In the genomic region with DNA sequence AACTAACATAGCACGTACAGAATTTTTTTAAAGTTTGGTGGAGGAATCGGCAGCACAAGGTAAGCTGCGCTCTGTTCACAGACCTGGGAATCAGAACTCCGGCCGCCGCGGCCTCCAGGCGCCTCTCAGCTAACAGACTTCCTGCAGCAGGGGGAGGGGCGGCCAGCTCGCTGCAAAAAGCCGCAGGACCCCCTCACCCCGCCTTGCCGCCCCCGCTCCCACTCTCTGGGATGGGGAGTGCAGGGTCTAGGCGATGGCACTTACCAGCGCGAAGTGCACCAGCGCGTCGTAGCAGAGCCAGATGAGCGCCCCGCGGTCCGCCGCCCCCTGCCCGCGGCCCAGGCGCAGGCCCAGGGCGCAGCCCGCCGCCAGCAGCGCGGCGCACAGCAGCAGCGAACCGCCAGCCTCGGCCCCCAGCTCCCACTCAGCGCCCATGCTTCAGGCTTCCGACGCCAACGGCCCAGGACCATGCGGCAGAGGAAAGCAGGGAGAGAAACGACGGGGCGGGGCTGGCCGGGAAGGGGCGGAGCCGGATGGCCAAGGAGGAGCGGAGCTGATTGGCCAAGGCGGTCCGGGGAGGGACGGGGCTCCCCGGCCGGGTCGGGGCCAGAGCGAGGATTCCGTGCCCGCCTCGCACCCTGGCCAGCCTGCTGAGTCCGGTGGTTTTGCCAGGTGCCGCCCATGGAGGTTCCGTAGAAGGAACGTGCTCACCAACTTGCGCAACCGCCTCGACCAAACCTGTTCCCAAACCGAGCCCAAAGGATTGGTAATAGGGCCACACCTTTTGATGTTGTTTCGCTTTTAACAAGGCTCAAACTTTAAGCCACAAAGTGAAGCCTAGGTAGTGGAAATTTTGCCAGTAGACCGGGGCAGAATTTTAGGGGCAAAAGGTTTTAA, we compare ENCODE assay signal across 8 cellular contexts. TPM values are rescaled to one million over a fixed set of nuclear protein-coding genes. Genes with fewer than 3 reads are reported as not detected.
DNase-seq lines count a peak whose midpoint lies in the region; ATAC-seq and TF ChIP-seq lines count a peak whose summit lies in the region.

A gene (minus strand): TSS at position 497 of the 897 bp plus-strand sequence. CDS start 62 bp downstream, at position 435.

- peaks cover 14% of the 10 kb centered on the region for H3K36me3 Mint-ChIP-seq in T-helper 1 cell treated with Interleukin-12 subunit alpha and Interleukin-12 subunit beta and Interleukin-4 antibody, amounts not matched to agents 30 μg/mL and 1 μg/mL, for 36 hours (ENCODE audit: low read depth)

- intact Hi-C loops in left ventricle myocardium superior (cut with micrococcal nuclease), result no loop called here
- intact Hi-C loops in prostate gland (cut with DNase I), result loop anchor here (2.0 kb wide), 1 partner anchor 102 kb away; a partner anchor contains a TSS

- in situ Hi-C loops in GM13976 (cut with MboI; ENCODE audit: low sequenced_read_pairs, unreplicated experiment), result no loop called here

- peaks cover 18% of the 10 kb centered on the region for H3K4me1 Mint-ChIP-seq in T-helper 1 cell treated with Interleukin-12 subunit alpha and Interleukin-12 subunit beta and Interleukin-4 antibody, amounts not matched to agents 30 μg/mL and 1 μg/mL, for 36 hours (ENCODE audit: low read depth)

- H3K9me3 ChIP-seq in prostate gland, result no peaks in the 10 kb centered on the region

- peak; percentile 36 for TF ChIP-seq POLR2A in prostate gland (IDR thresholded peaks at IDR 0.05)

- no peaks in the 10 kb centered on the region for H3K36me3 ChIP-seq in prostate gland

- TF ChIP-seq CTCF in GM13976 (IDR thresholded peaks at IDR 0.05; ENCODE audit: borderline replicate concordance, control extremely low read depth, extremely low read depth, insufficient read depth, missing control alignments) (no peak), prostate gland (IDR thresholded peaks at IDR 0.05) (no peak)

- H3K27me3 ChIP-seq in prostate gland (replicated peaks; ENCODE audit: insufficient read depth), result no peaks in the 10 kb centered on the region

- H3K9me3 Mint-ChIP-seq in T-helper 1 cell treated with Interleukin-12 subunit alpha and Interleukin-12 subunit beta and Interleukin-4 antibody, amounts not matched to agents 30 μg/mL and 1 μg/mL, for 36 hours, result no peaks in the 10 kb centered on the region

- H3K4me3 Mint-ChIP-seq in T-helper 1 cell treated with Interleukin-12 subunit alpha and Interleukin-12 subunit beta and Interleukin-4 antibody, amounts not matched to agents 30 μg/mL and 1 μg/mL, for 36 hours, result peak within 1 kb of the TSS; percentile 87

- no peaks in the 10 kb centered on the region for H3K27me3 Mint-ChIP-seq in T-helper 1 cell treated with Interleukin-12 subunit alpha and Interleukin-12 subunit beta and Interleukin-4 antibody, amounts not matched to agents 30 μg/mL and 1 μg/mL, for 36 hours (ENCODE audit: low read depth)

- peak; percentile 99 for ATAC-seq in HG02763 (IDR thresholded peaks at IDR 0.05; ENCODE audit: unreplicated experiment)
- peak; percentile 99 for ATAC-seq in left ventricle myocardium superior

- DNase-seq in GM13976 (ENCODE audit: low spot score) (peak; percentile 97), NCI-H1417 treated with DMSO at 0.1 percent for 48 hours (lab: John Stamatoyannopoulos, UW) (peak; percentile 75), amniotic stem cell (lab: John Stamatoyannopoulos, UW) (peak; percentile 48), left ventricle myocardium superior (peak; percentile 94), prostate gland (ENCODE audit: low spot score) (peak; percentile 94), ureter (ENCODE audit: low spot score) (peak; percentile 95)

- 1% methylated on average over 67 of the region's 69 CpGs for WGBS in prostate gland

- peaks cover 4% of the 10 kb centered on the region for H3K4me1 ChIP-seq in prostate gland (replicated peaks)

- peak within 1 kb of the TSS; percentile 59 to 78 for H3K4me3 ChIP-seq in prostate gland

- H3K27ac ChIP-seq in prostate gland, result peak within 1 kb of the TSS; percentile 78 to 83

- H3K27ac Mint-ChIP-seq in T-helper 1 cell treated with Interleukin-12 subunit alpha and Interleukin-12 subunit beta and Interleukin-4 antibody, amounts not matched to agents 30 μg/mL and 1 μg/mL, for 36 hours, result peak within 1 kb of the TSS; percentile 72

RNA-seq across cellular contexts. Expression of the gene that starts here (rescaled TPM):
- 6.9 TPM for total RNA-seq in left ventricle myocardium superior
- 100 to 1,000 TPM in 1 of 2 donors, 10 to 100 TPM in 1; 95.4 to 114 TPM for total RNA-seq in prostate gland
- 51.5 TPM for total RNA-seq in ureter

Comparison
In these comparisons a context has a peak if more than half of its experiments do, and no peak if none do; other contexts are left out.
1. Peak in every context shown above with its lines: DNase-seq, ATAC-seq, H3K4me3 ChIP-seq and H3K27ac ChIP-seq.